Comparison of ENCODE assay signal across 8 cellular contexts in genomic region chr14:89617471-89618291, GRCh38.
DNase-seq lines count a peak whose midpoint lies in the region; ATAC-seq and TF ChIP-seq lines count a peak whose summit lies in the region.

No MANE protein-coding gene starts in this region.

- H3K9me3 ChIP-seq in A673 (ENCODE audit: low read depth, low read length, poor library complexity, severe bottlenecking) (no peaks in the 10 kb centered on the region), SK-N-MC (ENCODE audit: low read depth, low read length) (no peaks in the 10 kb centered on the region), smooth muscle cell (replicated peaks; ENCODE audit: low read depth) (no peaks in the 10 kb centered on the region)

- 4% methylated on average over 19 of the region's 19 CpGs for WGBS in smooth muscle cell (ENCODE audit: low lambda C conversion rate)

- TF ChIP-seq CTCF in A673 (conservative IDR thresholded peaks at IDR 0.05; ENCODE audit: low read depth, low read length) (no peak), GM12864 (IDR thresholded peaks at IDR 0.05; ENCODE audit: low read depth, low read length, missing control alignments) (no peak), choroid plexus epithelial cell (conservative IDR thresholded peaks at IDR 0.05; ENCODE audit: low read depth, low read length) (no peak), smooth muscle cell (IDR thresholded peaks at IDR 0.05; ENCODE audit: borderline replicate concordance, insufficient read depth, poor library complexity, severe bottlenecking) (no peak)

- CTCF ChIA-PET in A673 (lab: Charles Lee), result no interaction called here

- peak; percentile 33 for ATAC-seq in HG03378 (IDR thresholded peaks at IDR 0.05; ENCODE audit: unreplicated experiment)
- ATAC-seq in HG02840 (IDR thresholded peaks at IDR 0.05; ENCODE audit: low FRiP score, unreplicated experiment), result no peak

- H2AFZ ChIP-seq in smooth muscle cell (ENCODE audit: low read depth), result peak overlapping the region; percentile 91

- peaks cover 7% of the 10 kb centered on the region for H4K20me1 ChIP-seq in smooth muscle cell (ENCODE audit: low read depth)

- H3K79me2 ChIP-seq in smooth muscle cell (ENCODE audit: low read depth), result peaks cover 28% of the 10 kb centered on the region

- H3K4me2 ChIP-seq in smooth muscle cell, result peak overlapping the region; percentile 92

- no TSS peak for BruUV-seq in A673 (replicated peaks; lab: Mats Ljungman, UMichigan)

- peak overlapping the region; percentile 74 for H3K4me3 ChIP-seq in A673 (ENCODE audit: low read depth, low read length, poor library complexity, severe bottlenecking)
- peak overlapping the region; percentile 80 for H3K4me3 ChIP-seq in GM12864 (ENCODE audit: low read depth, low read length)
- peak overlapping the region; percentile 88 for H3K4me3 ChIP-seq in SK-N-MC
- H3K4me3 ChIP-seq in choroid plexus epithelial cell (ENCODE audit: low read depth, low read length), result peak overlapping the region; percentile 77
- peak overlapping the region; percentile 80 for H3K4me3 ChIP-seq in smooth muscle cell

- intact Hi-C loops in A673 (cut with micrococcal nuclease; ENCODE audit: unreplicated experiment), result no loop called here

- H3K27ac ChIP-seq in A673 (ENCODE audit: low read depth, low read length, poor library complexity, severe bottlenecking), result peak overlapping the region; percentile 35
- H3K27ac ChIP-seq in SK-N-MC, result peak overlapping the region; percentile 21; the same call in 1 of the 2 replicates
- peak overlapping the region; percentile 71 for H3K27ac ChIP-seq in smooth muscle cell (ENCODE audit: low read depth)

- H3K9ac ChIP-seq in SK-N-MC (ENCODE audit: insufficient read length), result peak overlapping the region; percentile 84
- H3K9ac ChIP-seq in smooth muscle cell (ENCODE audit: low read depth), result peak overlapping the region; percentile 87

- DNase-seq in A673 (ENCODE audit: low spot score) (peak; percentile 23), GM12864 (ENCODE audit: low read depth) (no peak), SK-N-MC (ENCODE audit: low read depth, low spot score) (no peak), choroid plexus epithelial cell (ENCODE audit: low read depth) (peak; percentile 66), kidney tubule cell (ENCODE audit: low spot score) (peak; percentile 56), smooth muscle cell (lab: John Stamatoyannopoulos, UW; ENCODE audit: unreplicated experiment) (no peak)

- H3K36me3 ChIP-seq in A673 (ENCODE audit: insufficient read depth, low read length, poor library complexity, severe bottlenecking), result no peaks in the 10 kb centered on the region
- no peaks in the 10 kb centered on the region for H3K36me3 ChIP-seq in SK-N-MC (ENCODE audit: insufficient read depth, low read length)
- H3K36me3 ChIP-seq in smooth muscle cell (ENCODE audit: low read depth), result no peaks in the 10 kb centered on the region

- POLR2A ChIA-PET in A673 (lab: Charles Lee; ENCODE audit: low non-redundant PET), result no interaction called here

- H3K4me1 ChIP-seq in A673 (ENCODE audit: insufficient read depth, low read length, poor library complexity, severe bottlenecking) (peaks cover 30% of the 10 kb centered on the region), smooth muscle cell (ENCODE audit: low read depth) (peaks cover 43% of the 10 kb centered on the region)

- H3K27me3 ChIP-seq in A673 (replicated peaks; ENCODE audit: insufficient read depth, low read depth, low read length, poor library complexity) (no peaks in the 10 kb centered on the region), smooth muscle cell (ENCODE audit: low read depth) (peaks cover 3% of the 10 kb centered on the region)

- H3F3A ChIP-seq in smooth muscle cell (ENCODE audit: low read depth), result no peaks in the 10 kb centered on the region

Comparison
In these comparisons a context has a peak if more than half of its experiments do, and no peak if none do; other contexts are left out.
1. DNase-seq: peak in A673 (single experiment), choroid plexus epithelial cell (single experiment) and kidney tubule cell (single experiment); none in GM12864 (single experiment), SK-N-MC (single experiment) and smooth muscle cell (single experiment).
2. H3K27ac ChIP-seq: peak in every context shown above with its lines; median percentile 71 in smooth muscle cell; 35 in A673; 21 in SK-N-MC.
3. Peak in every context shown above with its lines, with median percentiles within 50 percentile points of each other: H3K4me3 ChIP-seq.